9 cellular contexts compared by ENCODE assay signal in the genomic region with DNA sequence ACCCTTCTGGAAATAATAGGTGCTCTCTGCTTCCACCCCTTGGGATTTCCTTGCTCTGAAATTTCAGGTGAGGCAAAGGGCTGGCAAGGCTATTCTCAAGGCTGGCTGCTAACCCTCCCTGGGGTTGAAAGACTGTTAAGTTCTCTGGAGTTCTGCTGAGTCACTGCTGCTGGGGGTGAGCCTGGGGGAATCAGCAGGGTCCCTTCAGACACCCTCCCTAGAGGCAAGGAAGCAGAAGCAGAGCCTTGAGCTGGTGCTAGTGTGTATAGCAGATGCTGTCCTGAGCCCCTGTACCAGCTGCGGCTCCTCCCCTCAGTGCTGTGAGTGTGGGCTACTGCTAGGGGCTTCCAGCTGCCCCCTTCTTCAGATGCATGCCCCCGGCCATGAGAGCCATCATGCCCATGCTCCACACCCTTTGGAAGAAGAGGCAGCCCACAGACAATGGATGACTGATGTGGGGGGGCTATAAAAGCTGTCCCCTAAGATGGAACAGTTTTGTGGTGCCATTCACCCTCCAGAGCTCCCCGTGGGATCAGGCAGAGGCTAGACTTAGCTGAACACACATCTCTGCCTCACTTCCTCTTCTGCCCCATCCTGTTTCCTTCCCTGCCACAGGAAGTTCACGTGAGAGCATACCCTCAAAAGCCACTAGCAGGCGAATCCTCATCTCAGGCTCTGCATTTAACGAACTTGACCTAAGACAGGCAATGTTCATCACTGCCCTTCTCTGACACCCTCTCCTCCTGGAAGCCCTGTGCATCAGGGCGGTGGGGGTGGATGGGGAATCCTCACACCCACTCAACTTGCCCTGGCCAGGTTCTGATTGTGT.
DNase-seq lines count a peak whose midpoint lies in the region; ATAC-seq, FAIRE-seq and TF ChIP-seq lines count a peak whose summit lies in the region.
"Had no signal": no experiment of that assay in that cellular context is flagged by ENCODE, and none has a peak within 500 bp of the region (broad histone marks: within the 10 kb centered on the region; RNA-seq: fewer than 3 reads in every experiment).

No MANE protein-coding gene starts in this region.

- in situ Hi-C loops in GM12878 (cut with MboI), result no loop called here

- BruUV-seq in GM12878 (replicated peaks; lab: Mats Ljungman, UMichigan), result no TSS peak

- no peak for TF ChIP-seq EP300 in GM12878 (IDR thresholded peaks at IDR 0.05; ENCODE audit: borderline replicate concordance in 1 of 2, control insufficient read depth in 1 of 2, low read depth in 2 of 2, low read length in 2 of 2)

- H4K20me1 ChIP-seq in GM12878 (ENCODE audit: control insufficient read depth, insufficient read depth), result no peaks in the 10 kb centered on the region

- DNase-seq in SIG-M5 treated with dmso at 0.1 percent for 504 hours (lab: John Stamatoyannopoulos, UW; ENCODE audit: unreplicated experiment) (peak; percentile 83), SIG-M5 (lab: John Stamatoyannopoulos, UW) (no peak), NB4 (ENCODE audit: low read depth) (peak; percentile 95), GM12878 (ENCODE audit: low read depth, low spot score) (no peak), putamen (ENCODE audit: low spot score) (peak; percentile 27), AG08396 (ENCODE audit: low spot score) (no peak), NCI-H1092 treated with DMSO at 0.1 percent for 48 hours (lab: John Stamatoyannopoulos, UW) (no peak)

- CTCF ChIA-PET in GM12878 (lab: Yijun Ruan, JAX), result interaction anchor here (0.9 to 1.4 kb wide), 3 partner anchors 11 to 94 kb away, joined by 3 to 4 read pairs (median 3); no protein-coding TSS in a partner anchor

- H3K27ac ChIP-seq in GM12878 (ENCODE audit: control insufficient read depth, insufficient read depth), result no peak overlapping the region

- no peaks in the 10 kb centered on the region for H3K36me3 ChIP-seq in GM12878 (ENCODE audit: control insufficient read depth in 2 of 2, insufficient read depth in 2 of 2, low read length in 1 of 2)

- peak overlapping the region; percentile 67 for H2AFZ ChIP-seq in GM12878 (ENCODE audit: control insufficient read depth, low read depth, low read length)

- H3K4me3 ChIP-seq in NB4 (ENCODE audit: low read depth, low read length) (peak overlapping the region; percentile 16), GM12878 (no peak overlapping the region)
- H3K4me3 ChIP-seq: lung had no signal

- H3K4me2 ChIP-seq in GM12878 (ENCODE audit: control insufficient read depth, insufficient read depth), result 0 out of 2 replicates have a peak overlapping the region, but pooled peaks have one; percentile 25

- H3K9ac ChIP-seq in GM12878 (ENCODE audit: control insufficient read depth, insufficient read depth, low read length), result no peak overlapping the region

- H3K27me3 ChIP-seq in GM12878 (replicated peaks in 1 of 2; ENCODE audit: control insufficient read depth in 2 of 2, insufficient read depth in 2 of 2, low read length in 1 of 2), result no peaks in the 10 kb centered on the region

- intact Hi-C loops in GM12878 (cut with micrococcal nuclease; ENCODE audit: unreplicated experiment), result no loop called here

- ATAC-seq in GM12878, result peak; percentile 58
- ATAC-seq in HG03135 (IDR thresholded peaks at IDR 0.05; ENCODE audit: unreplicated experiment), result no peak

- no peaks in the 10 kb centered on the region for H3K9me3 ChIP-seq in GM12878 (replicated peaks; ENCODE audit: control insufficient read depth, insufficient read depth, low read length)

- POLR2A ChIA-PET in GM12878 (lab: Charles Lee), result no interaction called here

- TF ChIP-seq POLR2A in NB4 (IDR thresholded peaks at IDR 0.05; ENCODE audit: extremely low read depth, insufficient read length) (peak; percentile 33), GM12878 (IDR thresholded peaks at IDR 0.05; ENCODE audit: low read depth, low read length) (no peak)

- TF ChIP-seq CTCF in NB4 (IDR thresholded peaks at IDR 0.05; ENCODE audit: low read depth, low read length) (no peak), GM12878 (IDR thresholded peaks at IDR 0.05 in 2 of 3, conservative IDR thresholded peaks at IDR 0.05 in 1 of 3; ENCODE audit: control insufficient read depth in 2 of 3, extremely low read depth in 1 of 3, insufficient read depth in 1 of 3, low read depth in 3 of 3, low read length in 3 of 3) (no peak)

- no peak for FAIRE-seq in GM12878 (lab: Jason Lieb, UNC)

- SMC1A ChIA-PET in GM12878 (lab: Charles Lee; ENCODE audit: uncharacterized antibody, unreplicated experiment), result interaction anchor here (0.6 to 1.2 kb wide), 3 partner anchors 9 to 11 kb away, joined by 3 read pairs; no protein-coding TSS in a partner anchor

- WGBS in GM12878 (ENCODE audit: insufficient coverage, insufficient replicate concordance, low lambda C conversion rate, missing lambda C conversion rate), result 23% methylated on average over 7 of the region's 7 CpGs

- H3K79me2 ChIP-seq in GM12878 (ENCODE audit: control insufficient read depth, insufficient read depth, low read length), result no peaks in the 10 kb centered on the region

- RAD21 ChIA-PET in GM12878 (lab: Charles Lee; ENCODE audit: unreplicated experiment), result interaction anchor here (0.6 to 0.9 kb wide), 2 partner anchors 42 to 50 kb away, joined by 3 to 4 read pairs; no protein-coding TSS in a partner anchor

- TF ChIP-seq RAD21 in GM12878 (IDR thresholded peaks at IDR 0.05; ENCODE audit: insufficient read depth, low read depth, low read length), result no peak

- H3K4me1 ChIP-seq in GM12878 (ENCODE audit: control insufficient read depth, insufficient read depth, low read length), result peaks cover 9% of the 10 kb centered on the region

TF ChIP-seq in GM12878, 131 proteins besides CTCF, POLR2A, EP300 and RAD21 (continues in another document):
- no peak for TF ChIP-seq YY1 (IDR thresholded peaks at IDR 0.05; ENCODE audit: low read depth, low read length)
- TF ChIP-seq STAT3 (IDR thresholded peaks at IDR 0.05; ENCODE audit: low read depth, low read length), result no peak
- TF ChIP-seq RUNX3 (IDR thresholded peaks at IDR 0.05; ENCODE audit: low read length), result peak; percentile 47
- TF ChIP-seq BACH1 (IDR thresholded peaks at IDR 0.05; ENCODE audit: borderline replicate concordance), result no peak
- no peak for TF ChIP-seq CREM (IDR thresholded peaks at IDR 0.05; ENCODE audit: low read depth)
- peak; percentile 56 to 64; a peak in 2 of 4 replicates for TF ChIP-seq IKZF2 (IDR thresholded peaks at IDR 0.05)
- TF ChIP-seq, protein P1, sequence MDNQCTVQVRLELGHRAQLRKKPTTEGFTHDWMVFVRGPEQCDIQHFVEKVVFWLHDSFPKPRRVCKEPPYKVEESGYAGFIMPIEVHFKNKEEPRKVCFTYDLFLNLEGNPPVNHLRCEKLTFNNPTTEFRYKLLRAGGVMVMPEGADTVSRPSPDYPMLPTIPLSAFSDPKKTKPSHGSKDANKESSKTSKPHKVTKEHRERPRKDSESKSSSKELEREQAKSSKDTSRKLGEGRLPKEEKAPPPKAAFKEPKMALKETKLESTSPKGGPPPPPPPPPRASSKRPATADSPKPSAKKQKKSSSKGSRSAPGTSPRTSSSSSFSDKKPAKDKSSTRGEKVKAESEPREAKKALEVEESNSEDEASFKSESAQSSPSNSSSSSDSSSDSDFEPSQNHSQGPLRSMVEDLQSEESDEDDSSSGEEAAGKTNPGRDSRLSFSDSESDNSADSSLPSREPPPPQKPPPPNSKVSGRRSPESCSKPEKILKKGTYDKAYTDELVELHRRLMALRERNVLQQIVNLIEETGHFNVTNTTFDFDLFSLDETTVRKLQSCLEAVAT (IDR thresholded peaks at IDR 0.05), result no peak
- TF ChIP-seq, protein P2, sequence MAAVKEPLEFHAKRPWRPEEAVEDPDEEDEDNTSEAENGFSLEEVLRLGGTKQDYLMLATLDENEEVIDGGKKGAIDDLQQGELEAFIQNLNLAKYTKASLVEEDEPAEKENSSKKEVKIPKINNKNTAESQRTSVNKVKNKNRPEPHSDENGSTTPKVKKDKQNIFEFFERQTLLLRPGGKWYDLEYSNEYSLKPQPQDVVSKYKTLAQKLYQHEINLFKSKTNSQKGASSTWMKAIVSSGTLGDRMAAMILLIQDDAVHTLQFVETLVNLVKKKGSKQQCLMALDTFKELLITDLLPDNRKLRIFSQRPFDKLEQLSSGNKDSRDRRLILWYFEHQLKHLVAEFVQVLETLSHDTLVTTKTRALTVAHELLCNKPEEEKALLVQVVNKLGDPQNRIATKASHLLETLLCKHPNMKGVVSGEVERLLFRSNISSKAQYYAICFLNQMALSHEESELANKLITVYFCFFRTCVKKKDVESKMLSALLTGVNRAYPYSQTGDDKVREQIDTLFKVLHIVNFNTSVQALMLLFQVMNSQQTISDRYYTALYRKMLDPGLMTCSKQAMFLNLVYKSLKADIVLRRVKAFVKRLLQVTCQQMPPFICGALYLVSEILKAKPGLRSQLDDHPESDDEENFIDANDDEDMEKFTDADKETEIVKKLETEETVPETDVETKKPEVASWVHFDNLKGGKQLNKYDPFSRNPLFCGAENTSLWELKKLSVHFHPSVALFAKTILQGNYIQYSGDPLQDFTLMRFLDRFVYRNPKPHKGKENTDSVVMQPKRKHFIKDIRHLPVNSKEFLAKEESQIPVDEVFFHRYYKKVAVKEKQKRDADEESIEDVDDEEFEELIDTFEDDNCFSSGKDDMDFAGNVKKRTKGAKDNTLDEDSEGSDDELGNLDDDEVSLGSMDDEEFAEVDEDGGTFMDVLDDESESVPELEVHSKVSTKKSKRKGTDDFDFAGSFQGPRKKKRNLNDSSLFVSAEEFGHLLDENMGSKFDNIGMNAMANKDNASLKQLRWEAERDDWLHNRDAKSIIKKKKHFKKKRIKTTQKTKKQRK (IDR thresholded peaks at IDR 0.05; ENCODE audit: low read depth, low read length), result no peak
- no peak for TF ChIP-seq BCL11A (IDR thresholded peaks at IDR 0.05; ENCODE audit: low read depth, low read length)
- peak; percentile 73 for TF ChIP-seq IKZF1 (conservative IDR thresholded peaks at IDR 0.05)
- peak; percentile 83 to 84 for TF ChIP-seq BHLHE40 (IDR thresholded peaks at IDR 0.05; ENCODE audit: borderline replicate concordance in 1 of 2, low read depth in 2 of 2, low read length in 1 of 2)

Comparison
In these comparisons a context has a peak if more than half of its experiments do, and no peak if none do; other contexts are left out.
1. DNase-seq: peak in SIG-M5 treated with dmso at 0.1 percent for 504 hours (single experiment), NB4 (single experiment) and putamen (single experiment); none in SIG-M5 (single experiment), GM12878 (single experiment), AG08396 (single experiment) and NCI-H1092 treated with DMSO at 0.1 percent for 48 hours (single experiment).